19 cellular contexts compared by ENCODE assay signal in genomic region chr4:174450452-174450851, GRCh38.
DNase-seq lines count a peak whose midpoint lies in the region; ATAC-seq and TF ChIP-seq lines count a peak whose summit lies in the region.
"Had no signal": no experiment of that assay in that cellular context is flagged by ENCODE, and none has a peak within 500 bp of the region (broad histone marks: within the 10 kb centered on the region; RNA-seq: fewer than 3 reads in every experiment).

No MANE protein-coding gene starts in this region.

- 30% methylated on average over 2 of the region's 2 CpGs for WGBS in smooth muscle cell (ENCODE audit: low lambda C conversion rate)

- no peaks in the 10 kb centered on the region for H3K27me3 Mint-ChIP-seq in Caco-2 (ENCODE audit: insufficient read depth, unreplicated experiment)
- no peaks in the 10 kb centered on the region for H3K27me3 Mint-ChIP-seq in activated T-helper 1 cell treated with anti-CD3 and anti-CD28 coated beads, Interleukin-12 subunit alpha, Interleukin-12 subunit beta, Interleukin-2, Interleukin-4 antibody, amounts not matched to agents 30 ng/mL and 10 ng/mL and 1 ng/mL, durations not matched to agents 14 hours and 24 hours and 36 hours (ENCODE audit: insufficient read depth)
- peaks cover 3% of the 10 kb centered on the region for H3K27me3 Mint-ChIP-seq in nephron progenitor cell (ENCODE audit: low read depth, poor library complexity)

- no peaks in the 10 kb centered on the region for H4K20me1 ChIP-seq in smooth muscle cell (ENCODE audit: low read depth)

- peak overlapping the region; percentile 15 for H3K4me3 Mint-ChIP-seq in Caco-2 (ENCODE audit: unreplicated experiment)
- no peak overlapping the region for H3K4me3 Mint-ChIP-seq in activated T-helper 1 cell treated with anti-CD3 and anti-CD28 coated beads, Interleukin-12 subunit alpha, Interleukin-12 subunit beta, Interleukin-2, Interleukin-4 antibody, amounts not matched to agents 30 ng/mL and 10 ng/mL and 1 ng/mL, durations not matched to agents 14 hours and 24 hours and 36 hours
- no peak overlapping the region for H3K4me3 Mint-ChIP-seq in nephron progenitor cell
- H3K4me3 Mint-ChIP-seq: CD14-positive monocyte, H9, IgD-negative memory B cell had no signal

- TF ChIP-seq CTCF in Caco-2 (IDR thresholded peaks at IDR 0.05; ENCODE audit: insufficient read depth in 1 of 2, low read depth in 1 of 2, low read length in 1 of 2, severe bottlenecking in 1 of 2, unreplicated experiment in 1 of 2), result no peak
- TF ChIP-seq CTCF in smooth muscle cell (IDR thresholded peaks at IDR 0.05; ENCODE audit: borderline replicate concordance, insufficient read depth, poor library complexity, severe bottlenecking), result no peak
- no peak for TF ChIP-seq CTCF in nephron progenitor cell (IDR thresholded peaks at IDR 0.05)

- H2AFZ ChIP-seq in smooth muscle cell (ENCODE audit: low read depth), result peak overlapping the region; percentile 1

- H3K4me2 ChIP-seq in smooth muscle cell, result no peak overlapping the region

- H3K27me3 ChIP-seq in Caco-2 (replicated peaks; ENCODE audit: control insufficient read depth, insufficient read depth, low read length) (no peaks in the 10 kb centered on the region), muscle layer of colon (ENCODE audit: control insufficient read depth in 1 of 2, insufficient read depth in 2 of 2, low read length in 2 of 2) (no peaks in the 10 kb centered on the region), smooth muscle cell (ENCODE audit: low read depth) (no peaks in the 10 kb centered on the region)

- no peak for DNase-seq in Caco-2
- DNase-seq in smooth muscle cell (lab: John Stamatoyannopoulos, UW; ENCODE audit: unreplicated experiment), result no peak
- no peak for DNase-seq in activated T-helper 1 cell treated with anti-CD3 and anti-CD28 coated beads, Interleukin-12 subunit alpha, Interleukin-12 subunit beta, Interleukin-2, Interleukin-4 antibody, amounts not matched to agents 30 ng/mL and 10 ng/mL and 1 ng/mL, durations not matched to agents 14 hours and 24 hours and 36 hours (ENCODE audit: low spot score)
- no peak for DNase-seq in GF-D8 (lab: John Stamatoyannopoulos, UW)
- DNase-seq in nephron progenitor cell, result no peak
- no peak for DNase-seq in central memory CD4-positive, alpha-beta T cell
- DNase-seq: DMS79 treated with DMSO at 0.1 percent for 48 hours; H9; Kasumi-1; NCI-H1105; NCI-H1694; NCI-H510A; NCI-H748 treated with DMSO at 0.1 percent for 48 hours; NK-92 treated with Interleukin-12 subunit alpha and Interleukin-12 subunit beta, amount 100 ng/mL, for 24 hours had no signal

- peak; percentile 76 for ATAC-seq in esophagus mucosa
- ATAC-seq: Right ventricle myocardium inferior had no signal

- peaks cover 13% of the 10 kb centered on the region; the same call in 1 of the 2 replicates for H3K9me3 ChIP-seq in Caco-2
- no peaks in the 10 kb centered on the region for H3K9me3 ChIP-seq in muscle layer of colon (ENCODE audit: low read length)
- H3K9me3 ChIP-seq in smooth muscle cell (replicated peaks; ENCODE audit: low read depth), result no peaks in the 10 kb centered on the region

- H3K36me3 ChIP-seq in Caco-2 (ENCODE audit: control insufficient read depth, insufficient read depth, low read length) (no peaks in the 10 kb centered on the region; the same call in 1 of the 2 replicates), muscle layer of colon (ENCODE audit: insufficient read depth, low read length) (no peaks in the 10 kb centered on the region), smooth muscle cell (ENCODE audit: low read depth) (no peaks in the 10 kb centered on the region)

- no peaks in the 10 kb centered on the region for H3F3A ChIP-seq in smooth muscle cell (ENCODE audit: low read depth)

- peaks cover 24% of the 10 kb centered on the region for H3K4me1 Mint-ChIP-seq in Caco-2 (ENCODE audit: low read depth, unreplicated experiment)
- H3K4me1 Mint-ChIP-seq in activated T-helper 1 cell treated with anti-CD3 and anti-CD28 coated beads, Interleukin-12 subunit alpha, Interleukin-12 subunit beta, Interleukin-2, Interleukin-4 antibody, amounts not matched to agents 30 ng/mL and 10 ng/mL and 1 ng/mL, durations not matched to agents 14 hours and 24 hours and 36 hours (ENCODE audit: low read depth), result no peaks in the 10 kb centered on the region
- peaks cover 5% of the 10 kb centered on the region for H3K4me1 Mint-ChIP-seq in nephron progenitor cell
- H3K4me1 Mint-ChIP-seq: CD14-positive monocyte, IgD-negative memory B cell had no signal

- intact Hi-C loops in Caco-2 (cut with micrococcal nuclease; ENCODE audit: unreplicated experiment), result loop anchor here (1.0 kb wide), 1 partner anchor 49 kb away; no protein-coding TSS in a partner anchor
- intact Hi-C loops in activated T-helper 1 cell treated with anti-CD3 and anti-CD28 coated beads, Interleukin-12 subunit alpha, Interleukin-12 subunit beta, Interleukin-2, Interleukin-4 antibody, amounts not matched to agents 30 ng/mL and 10 ng/mL and 1 ng/mL, durations not matched to agents 14 hours and 24 hours and 36 hours (cut with micrococcal nuclease), result no loop called here

- CTCF ChIA-PET in Caco-2 (lab: Charles Lee), result no interaction called here

- H3K9ac ChIP-seq in muscle layer of colon (ENCODE audit: low read length) (no peak overlapping the region), smooth muscle cell (ENCODE audit: low read depth) (no peak overlapping the region)

- H3K27ac Mint-ChIP-seq in Caco-2 (ENCODE audit: unreplicated experiment), result peak overlapping the region; percentile 73
- H3K27ac Mint-ChIP-seq in activated T-helper 1 cell treated with anti-CD3 and anti-CD28 coated beads, Interleukin-12 subunit alpha, Interleukin-12 subunit beta, Interleukin-2, Interleukin-4 antibody, amounts not matched to agents 30 ng/mL and 10 ng/mL and 1 ng/mL, durations not matched to agents 14 hours and 24 hours and 36 hours, result no peak overlapping the region
- no peak overlapping the region for H3K27ac Mint-ChIP-seq in nephron progenitor cell
- H3K27ac Mint-ChIP-seq: CD14-positive monocyte, H9, IgD-negative memory B cell had no signal

- no peak overlapping the region for H3K4me3 ChIP-seq in Caco-2 (ENCODE audit: low read depth, low read length)
- H3K4me3 ChIP-seq in muscle layer of colon (ENCODE audit: low read depth in 1 of 2, low read length in 2 of 2), result no peak overlapping the region
- no peak overlapping the region for H3K4me3 ChIP-seq in smooth muscle cell

- H3K9me3 Mint-ChIP-seq in Caco-2 (ENCODE audit: unreplicated experiment) (peaks cover 12% of the 10 kb centered on the region), nephron progenitor cell (no peaks in the 10 kb centered on the region)
- H3K9me3 Mint-ChIP-seq in activated T-helper 1 cell treated with anti-CD3 and anti-CD28 coated beads, Interleukin-12 subunit alpha, Interleukin-12 subunit beta, Interleukin-2, Interleukin-4 antibody, amounts not matched to agents 30 ng/mL and 10 ng/mL and 1 ng/mL, durations not matched to agents 14 hours and 24 hours and 36 hours, result peaks cover 10% of the 10 kb centered on the region
- H3K9me3 Mint-ChIP-seq: H9 had no signal

- no TSS peak for BruUV-seq in Caco-2 (replicated peaks; lab: Mats Ljungman, UMichigan)

- peaks cover 56% of the 10 kb centered on the region for H3K4me1 ChIP-seq in Caco-2
- H3K4me1 ChIP-seq in muscle layer of colon (ENCODE audit: insufficient read depth, low read length), result peaks cover 45% of the 10 kb centered on the region
- H3K4me1 ChIP-seq in smooth muscle cell (ENCODE audit: low read depth), result no peaks in the 10 kb centered on the region

- H3K36me3 Mint-ChIP-seq in Caco-2 (ENCODE audit: insufficient read depth, unreplicated experiment) (peaks cover 7% of the 10 kb centered on the region), nephron progenitor cell (ENCODE audit: low read depth) (no peaks in the 10 kb centered on the region)
- H3K36me3 Mint-ChIP-seq in activated T-helper 1 cell treated with anti-CD3 and anti-CD28 coated beads, Interleukin-12 subunit alpha, Interleukin-12 subunit beta, Interleukin-2, Interleukin-4 antibody, amounts not matched to agents 30 ng/mL and 10 ng/mL and 1 ng/mL, durations not matched to agents 14 hours and 24 hours and 36 hours (ENCODE audit: low read depth), result no peaks in the 10 kb centered on the region
- H3K36me3 Mint-ChIP-seq: CD14-positive monocyte, IgD-negative memory B cell had no signal

- POLR2A ChIA-PET in Caco-2 (lab: Charles Lee), result no interaction called here

- H3K27ac ChIP-seq in muscle layer of colon (ENCODE audit: low read depth, low read length) (peak overlapping the region; percentile 51), smooth muscle cell (ENCODE audit: low read depth) (no peak overlapping the region)

- H3K79me2 ChIP-seq in smooth muscle cell (ENCODE audit: low read depth), result no peaks in the 10 kb centered on the region
